14 cellular contexts compared by ENCODE assay signal in genomic region chr16:15699819-15700218, GRCh38. TPM values are rescaled to one million over a fixed set of nuclear protein-coding genes. Genes with fewer than 3 reads are reported as not detected.
DNase-seq lines count a peak whose midpoint lies in the region; ATAC-seq and TF ChIP-seq lines count a peak whose summit lies in the region.
"Had no signal": no experiment of that assay in that cellular context is flagged by ENCODE, and none has a peak within 500 bp of the region (broad histone marks: within the 10 kb centered on the region; RNA-seq: fewer than 3 reads in every experiment).

No MANE protein-coding gene starts in this region.

- TF ChIP-seq CTCF in mammary epithelial cell (conservative IDR thresholded peaks at IDR 0.05 in 1 of 2, IDR thresholded peaks at IDR 0.05 in 1 of 2; ENCODE audit: extremely low read depth in 1 of 2, insufficient read depth in 1 of 2, low read depth in 1 of 2, low read length in 2 of 2) (no peak), MCF 10A (IDR thresholded peaks at IDR 0.05; ENCODE audit: unreplicated experiment) (no peak), progenitor cell of endocrine pancreas (IDR thresholded peaks at IDR 0.05; ENCODE audit: unreplicated experiment) (no peak)
- TF ChIP-seq CTCF in CD8-positive, alpha-beta T cell (IDR thresholded peaks at IDR 0.05): no peak

- POLR2A ChIA-PET in MCF 10A (lab: Yijun Ruan, JAX): interaction anchor here (1.8 kb wide), 1 partner anchor 58 kb away, joined by 4 read pairs; the partner anchor contains the start of gene MARF1
- POLR2A ChIA-PET in CD8-positive, alpha-beta T cell (lab: Charles Lee): no interaction called here

- H3K27ac ChIP-seq in mammary epithelial cell (ENCODE audit: insufficient read depth, low read depth, low read length): no peak overlapping the region
- H3K27ac ChIP-seq in CD8-positive, alpha-beta T cell (ENCODE audit: low read depth, low read length): no peak overlapping the region
- H3K27ac ChIP-seq: A549, GM23248, HL-60 had no signal

- dilution Hi-C loops in mammary epithelial cell (cut with HindIII; ENCODE audit: low sequenced_read_pairs): no loop called here

- no peak for DNase-seq in mammary epithelial cell
- no peak for DNase-seq in MCF 10A (ENCODE audit: unreplicated experiment)
- DNase-seq in central memory CD8-positive, alpha-beta T cell (ENCODE audit: low spot score in 2 of 2): no peak
- no peak for DNase-seq in progenitor cell of endocrine pancreas (ENCODE audit: low spot score, unreplicated experiment)
- DNase-seq in CD8-positive, alpha-beta T cell: no peak
- no peak for DNase-seq in D341Med (ENCODE audit: low spot score)
- DNase-seq: Caco-2; CD8-positive, alpha-beta memory T cell; DMS53; GM23248; HFFc6 had no signal

- H3K36me3 ChIP-seq in mammary epithelial cell (ENCODE audit: insufficient read depth, low read length): peaks cover 33% of the 10 kb centered on the region
- peaks cover 49% of the 10 kb centered on the region for H3K36me3 ChIP-seq in CD8-positive, alpha-beta T cell (ENCODE audit: insufficient read depth, low read length)

- intact Hi-C loops in mammary epithelial cell (cut with micrococcal nuclease) (loop anchor here (5.0 to 10.0 kb wide), 4 partner anchors 155 to 425 kb away; no protein-coding TSS in a partner anchor), MCF 10A (cut with micrococcal nuclease) (no loop called here)
- intact Hi-C loops in CD8-positive, alpha-beta T cell (cut with DNase I, micrococcal nuclease): loop anchor here (5.0 to 10.0 kb wide), 4 partner anchors 58 to 625 kb away; partner anchors contain the start of gene MARF1 (in 1 of the 2)

- in situ Hi-C loops in mammary epithelial cell (cut with MboI; ENCODE audit: low sequenced_read_pairs in 2 of 2): no loop called here

- H3K4me1 ChIP-seq in mammary epithelial cell (ENCODE audit: insufficient read depth, low read length): no peaks in the 10 kb centered on the region
- H3K4me1 ChIP-seq in CD8-positive, alpha-beta T cell (ENCODE audit: insufficient read depth, low read length): no peaks in the 10 kb centered on the region
- H3K4me1 ChIP-seq: A549, Caco-2 had no signal

- no peak overlapping the region for H3K4me3 ChIP-seq in mammary epithelial cell (replicated peaks in 1 of 3; ENCODE audit: insufficient read depth in 1 of 3, low read depth in 2 of 3, low read length in 3 of 3)
- no peak overlapping the region for H3K4me3 ChIP-seq in CD8-positive, alpha-beta T cell (ENCODE audit: low read depth, low read length)
- H3K4me3 ChIP-seq: A549, GM23248 had no signal

- no peaks in the 10 kb centered on the region for H4K20me1 ChIP-seq in mammary epithelial cell (ENCODE audit: insufficient read depth, low read length)

- CTCF ChIA-PET in mammary epithelial cell (lab: Charles Lee; ENCODE audit: low non-redundant PET): no interaction called here
- CTCF ChIA-PET in MCF 10A (lab: Yijun Ruan, JAX): interaction anchor here (0.6 to 1.2 kb wide), 2 partner anchors 10 to 238 kb away, joined by 3 to 6 read pairs; no protein-coding TSS in a partner anchor
- CTCF ChIA-PET in CD8-positive, alpha-beta T cell (lab: Charles Lee): interaction anchor here (1.1 to 2.5 kb wide), 3 partner anchors 14 to 272 kb away, joined by 3 to 7 read pairs (median 3); no protein-coding TSS in a partner anchor

- no peaks in the 10 kb centered on the region for H3K79me2 ChIP-seq in mammary epithelial cell (ENCODE audit: insufficient read depth, low read length)

- peaks cover 91% of the 10 kb centered on the region for H3K36me3 Mint-ChIP-seq in MCF 10A (ENCODE audit: insufficient read depth, unreplicated experiment)
- H3K36me3 Mint-ChIP-seq in central memory CD8-positive, alpha-beta T cell (ENCODE audit: insufficient read depth): peaks cover 56% of the 10 kb centered on the region
- H3K36me3 Mint-ChIP-seq in progenitor cell of endocrine pancreas (ENCODE audit: insufficient read depth): peaks cover 14% of the 10 kb centered on the region
- H3K36me3 Mint-ChIP-seq in CD8-positive, alpha-beta T cell: peaks cover 78% of the 10 kb centered on the region

- H3K4me2 ChIP-seq in mammary epithelial cell (ENCODE audit: insufficient read depth, low read depth, low read length): no peak overlapping the region
- H3K4me2 ChIP-seq: A549 had no signal

- WGBS in mammary epithelial cell (ENCODE audit: low coverage, missing lambda C conversion rate): 93% methylated on average over 11 of the region's 12 CpGs

- BruUV-seq in mammary epithelial cell (replicated peaks; lab: Mats Ljungman, UMichigan): TSS peak; percentile 6
- BruUV-seq in MCF 10A (replicated peaks; lab: Mats Ljungman, UMichigan): no TSS peak

- H3K9me3 Mint-ChIP-seq in MCF 10A (ENCODE audit: unreplicated experiment) (no peaks in the 10 kb centered on the region), progenitor cell of endocrine pancreas (ENCODE audit: low read depth) (no peaks in the 10 kb centered on the region)
- no peaks in the 10 kb centered on the region for H3K9me3 Mint-ChIP-seq in central memory CD8-positive, alpha-beta T cell
- no peaks in the 10 kb centered on the region for H3K9me3 Mint-ChIP-seq in CD8-positive, alpha-beta T cell
- H3K9me3 Mint-ChIP-seq: CD14-positive monocyte; CD8-positive, alpha-beta memory T cell; HFFc6 had no signal

- no peaks in the 10 kb centered on the region for H3K9me3 ChIP-seq in mammary epithelial cell (replicated peaks; ENCODE audit: insufficient read depth, low read length)
- H3K9me3 ChIP-seq in CD8-positive, alpha-beta T cell (ENCODE audit: low read length): no peaks in the 10 kb centered on the region
- H3K9me3 ChIP-seq: A549, Caco-2 had no signal

- no peak overlapping the region for H3K4me3 Mint-ChIP-seq in MCF 10A (ENCODE audit: unreplicated experiment)
- no peak overlapping the region for H3K4me3 Mint-ChIP-seq in central memory CD8-positive, alpha-beta T cell
- H3K4me3 Mint-ChIP-seq in progenitor cell of endocrine pancreas (ENCODE audit: low read depth): no peak overlapping the region
- H3K4me3 Mint-ChIP-seq in CD8-positive, alpha-beta T cell: no peak overlapping the region
- H3K4me3 Mint-ChIP-seq: CD14-positive monocyte; CD8-positive, alpha-beta memory T cell; HFFc6 had no signal

- H2AFZ ChIP-seq in mammary epithelial cell (ENCODE audit: low read depth, low read length): no peak overlapping the region
- H2AFZ ChIP-seq: GM23248 had no signal

- H3K27me3 ChIP-seq in mammary epithelial cell (ENCODE audit: insufficient read depth, low read length): no peaks in the 10 kb centered on the region
- no peaks in the 10 kb centered on the region for H3K27me3 ChIP-seq in CD8-positive, alpha-beta T cell (ENCODE audit: insufficient read depth, low read length)

- H3K27me3 Mint-ChIP-seq in MCF 10A (ENCODE audit: insufficient read depth, unreplicated experiment) (no peaks in the 10 kb centered on the region), progenitor cell of endocrine pancreas (no peaks in the 10 kb centered on the region)
- H3K27me3 Mint-ChIP-seq in central memory CD8-positive, alpha-beta T cell: no peaks in the 10 kb centered on the region
- H3K27me3 Mint-ChIP-seq in CD8-positive, alpha-beta T cell (ENCODE audit: low read depth): no peaks in the 10 kb centered on the region
- H3K27me3 Mint-ChIP-seq: CD8-positive, alpha-beta memory T cell had no signal

- H3K9ac ChIP-seq in mammary epithelial cell (ENCODE audit: insufficient read depth, low read length): no peak overlapping the region
- H3K9ac ChIP-seq: GM23248 had no signal

- no peak for ATAC-seq in central memory CD8-positive, alpha-beta T cell (replicated peaks; ENCODE audit: extremely low read depth, poor library complexity, severe bottlenecking)
- ATAC-seq in CD8-positive, alpha-beta T cell: no peak
- ATAC-seq: A549 had no signal

- H3K4me1 Mint-ChIP-seq in MCF 10A (ENCODE audit: insufficient read depth, unreplicated experiment) (no peaks in the 10 kb centered on the region), progenitor cell of endocrine pancreas (ENCODE audit: low read depth) (no peaks in the 10 kb centered on the region)
- H3K4me1 Mint-ChIP-seq in central memory CD8-positive, alpha-beta T cell: peaks cover 5% of the 10 kb centered on the region
- peaks cover 12% of the 10 kb centered on the region for H3K4me1 Mint-ChIP-seq in CD8-positive, alpha-beta T cell (ENCODE audit: low read depth)
- H3K4me1 Mint-ChIP-seq: CD14-positive monocyte had no signal

- H3K27ac Mint-ChIP-seq in MCF 10A (ENCODE audit: low read depth, unreplicated experiment) (no peak overlapping the region), progenitor cell of endocrine pancreas (peak overlapping the region; percentile 62)
- peak overlapping the region; percentile 65 for H3K27ac Mint-ChIP-seq in central memory CD8-positive, alpha-beta T cell (ENCODE audit: low read depth)
- no peak overlapping the region for H3K27ac Mint-ChIP-seq in CD8-positive, alpha-beta T cell
- H3K27ac Mint-ChIP-seq: HFFc6 had no signal

RNA-seq across cellular contexts. Expression of gene NDE1, which starts 49.8 kb away (rescaled TPM):
- total RNA-seq in mammary epithelial cell: 100 to 1,000 TPM in 1 of 2 donors, 10 to 100 TPM in 1; 53.3 to 120 TPM
- polyA plus RNA-seq in mammary epithelial cell: 36.1 TPM
- 67.1 TPM for polyA minus RNA-seq in mammary epithelial cell
- total RNA-seq in MCF 10A (2022): 121 and 162 TPM in 2 replicates
- total RNA-seq in progenitor cell of endocrine pancreas: 42.5 and 46.0 TPM in 2 replicates
- total RNA-seq in CD8-positive, alpha-beta T cell: 100 to 1,000 TPM; 113 to 119 TPM

RNA-seq across cellular contexts. Expression of gene MARF1, which starts 56.9 kb away (rescaled TPM):
- total RNA-seq in mammary epithelial cell (10 to 100 TPM; 17.0 to 36.4 TPM), MCF 10A (2022) (48.1 and 56.2 TPM in 2 replicates), progenitor cell of endocrine pancreas (67.5 and 71.9 TPM in 2 replicates)
- 7.6 TPM for polyA plus RNA-seq in mammary epithelial cell
- 41.3 TPM for polyA minus RNA-seq in mammary epithelial cell
- total RNA-seq in CD8-positive, alpha-beta T cell: 100 to 1,000 TPM; 169 to 176 TPM

Comparison
In these comparisons a context has a peak if more than half of its experiments do, and no peak if none do; other contexts are left out.
1. H3K27ac Mint-ChIP-seq: peak in central memory CD8-positive, alpha-beta T cell (single experiment) and progenitor cell of endocrine pancreas (single experiment); none in MCF 10A (single experiment) and CD8-positive, alpha-beta T cell (single experiment).